In the genomic region with DNA sequence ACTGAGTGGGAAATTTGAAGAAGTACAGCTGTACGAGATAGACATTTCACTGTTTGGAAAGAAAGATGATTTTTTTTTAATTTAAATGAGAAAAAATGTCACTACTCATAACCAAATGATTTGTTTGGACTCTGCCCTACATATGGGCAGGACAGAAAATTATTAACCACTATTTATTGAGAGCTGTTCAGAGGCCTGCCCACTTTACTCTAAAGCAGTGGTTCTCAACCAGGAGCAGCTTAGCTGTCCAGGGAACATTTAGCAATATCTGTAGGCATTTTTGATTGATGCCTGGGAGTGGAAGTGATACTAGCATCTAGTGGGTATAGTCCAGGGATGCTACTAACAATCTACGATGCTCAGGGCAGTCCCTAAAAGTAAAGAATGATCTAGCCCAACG, we compare ENCODE assay signal across 18 cellular contexts. TPM values are rescaled to one million over a fixed set of nuclear protein-coding genes. Genes with fewer than 3 reads are reported as not detected.
DNase-seq lines count a peak whose midpoint lies in the region; ATAC-seq, FAIRE-seq and TF ChIP-seq lines count a peak whose summit lies in the region.
"Had no signal": no experiment of that assay in that cellular context is flagged by ENCODE, and none has a peak within 500 bp of the region (broad histone marks: within the 10 kb centered on the region; RNA-seq: fewer than 3 reads in every experiment).

No MANE protein-coding gene starts in this region.

- intact Hi-C loops in mammary epithelial cell (cut with micrococcal nuclease): no loop called here
- intact Hi-C loops in MCF 10A (cut with micrococcal nuclease): no loop called here
- intact Hi-C loops in PC-3 (cut with micrococcal nuclease): no loop called here

- H3K27me3 ChIP-seq in mammary epithelial cell (ENCODE audit: insufficient read depth, low read length) (no peaks in the 10 kb centered on the region), PC-3 (ENCODE audit: low read length) (no peaks in the 10 kb centered on the region), foreskin keratinocyte (no peaks in the 10 kb centered on the region), small intestine (ENCODE audit: control insufficient read depth in 2 of 2, insufficient read depth in 2 of 2, low read length in 2 of 2) (no peaks in the 10 kb centered on the region), GM23248 (replicated peaks; ENCODE audit: insufficient read depth) (no peaks in the 10 kb centered on the region)

- H3K27me3 Mint-ChIP-seq in MCF 10A (ENCODE audit: insufficient read depth, unreplicated experiment): no peaks in the 10 kb centered on the region
- no peaks in the 10 kb centered on the region for H3K27me3 Mint-ChIP-seq in activated CD4-positive, alpha-beta memory T cell treated with anti-CD3 and anti-CD28 coated beads, Interleukin-2, amount 10 ng/mL, durations not matched to agents 7 days and 5 days

- H3K79me2 ChIP-seq in mammary epithelial cell (ENCODE audit: insufficient read depth, low read length): no peaks in the 10 kb centered on the region
- H3K79me2 ChIP-seq in PC-3 (ENCODE audit: low read length): no peaks in the 10 kb centered on the region
- H3K79me2 ChIP-seq in GM23248 (ENCODE audit: insufficient read depth): no peaks in the 10 kb centered on the region

- TF ChIP-seq CTCF in mammary epithelial cell (conservative IDR thresholded peaks at IDR 0.05 in 1 of 2, IDR thresholded peaks at IDR 0.05 in 1 of 2; ENCODE audit: extremely low read depth in 1 of 2, insufficient read depth in 1 of 2, low read depth in 1 of 2, low read length in 2 of 2) (no peak), MCF 10A (IDR thresholded peaks at IDR 0.05; ENCODE audit: unreplicated experiment) (no peak), PC-3 (conservative IDR thresholded peaks at IDR 0.05; ENCODE audit: low read depth, low read length) (no peak), foreskin keratinocyte (conservative IDR thresholded peaks at IDR 0.05) (no peak)

- H3K9me2 ChIP-seq in PC-3 (replicated peaks; ENCODE audit: low read length): no peaks in the 10 kb centered on the region
- H3K9me2 ChIP-seq in GM23248 (ENCODE audit: insufficient read depth): no peaks in the 10 kb centered on the region

- peak overlapping the region; percentile 43 for H2AFZ ChIP-seq in mammary epithelial cell (ENCODE audit: low read depth, low read length)
- H2AFZ ChIP-seq in PC-3 (ENCODE audit: low read length): no peak overlapping the region
- H2AFZ ChIP-seq in GM23248: no peak overlapping the region

- no peaks in the 10 kb centered on the region for H4K20me1 ChIP-seq in mammary epithelial cell (ENCODE audit: insufficient read depth, low read length)
- H4K20me1 ChIP-seq in PC-3 (ENCODE audit: low read length): no peaks in the 10 kb centered on the region
- no peaks in the 10 kb centered on the region for H4K20me1 ChIP-seq in GM23248 (ENCODE audit: insufficient read depth)

- H3K9me3 Mint-ChIP-seq in MCF 10A (ENCODE audit: unreplicated experiment): no peaks in the 10 kb centered on the region
- no peaks in the 10 kb centered on the region for H3K9me3 Mint-ChIP-seq in activated CD4-positive, alpha-beta memory T cell treated with anti-CD3 and anti-CD28 coated beads, Interleukin-2, amount 10 ng/mL, durations not matched to agents 7 days and 5 days
- H3K9me3 Mint-ChIP-seq: CD4-positive, alpha-beta T cell had no signal

- in situ Hi-C loops in mammary epithelial cell (cut with MboI; ENCODE audit: low sequenced_read_pairs in 2 of 2) (no loop called here), GM23248 (cut with MboI) (no loop called here)

- dilution Hi-C loops in mammary epithelial cell (cut with HindIII; ENCODE audit: low sequenced_read_pairs): no loop called here

- no peaks in the 10 kb centered on the region for H3K36me3 ChIP-seq in mammary epithelial cell (ENCODE audit: insufficient read depth, low read length)
- H3K36me3 ChIP-seq in PC-3 (ENCODE audit: low read depth, low read length): no peaks in the 10 kb centered on the region
- H3K36me3 ChIP-seq in small intestine (ENCODE audit: control insufficient read depth in 2 of 2, insufficient read depth in 2 of 2, low read length in 2 of 2): no peaks in the 10 kb centered on the region
- no peaks in the 10 kb centered on the region for H3K36me3 ChIP-seq in GM23248 (ENCODE audit: low read depth)
- H3K36me3 ChIP-seq: HAP-1 had no signal

- H3K4me2 ChIP-seq in mammary epithelial cell (ENCODE audit: insufficient read depth, low read depth, low read length) (no peak overlapping the region), PC-3 (ENCODE audit: low read length) (0 out of 2 replicates have a peak overlapping the region, but pooled peaks have one; percentile 41), GM23248 (ENCODE audit: unreplicated experiment) (no peak overlapping the region)

- H3K9me3 ChIP-seq in mammary epithelial cell (replicated peaks; ENCODE audit: insufficient read depth, low read length): no peaks in the 10 kb centered on the region
- no peaks in the 10 kb centered on the region for H3K9me3 ChIP-seq in PC-3 (ENCODE audit: low read length)
- no peaks in the 10 kb centered on the region for H3K9me3 ChIP-seq in small intestine (ENCODE audit: control insufficient read depth, low read depth)
- no peaks in the 10 kb centered on the region for H3K9me3 ChIP-seq in GM23248 (ENCODE audit: low read depth)
- H3K9me3 ChIP-seq: HAP-1 had no signal

- H3F3A ChIP-seq in PC-3 (ENCODE audit: low read length, unreplicated experiment): no peaks in the 10 kb centered on the region
- no peaks in the 10 kb centered on the region for H3F3A ChIP-seq in GM23248 (ENCODE audit: insufficient read depth)

- H3K4me1 Mint-ChIP-seq in MCF 10A (ENCODE audit: insufficient read depth, unreplicated experiment): peaks cover 10% of the 10 kb centered on the region
- no peaks in the 10 kb centered on the region for H3K4me1 Mint-ChIP-seq in activated CD4-positive, alpha-beta memory T cell treated with anti-CD3 and anti-CD28 coated beads, Interleukin-2, amount 10 ng/mL, durations not matched to agents 7 days and 5 days

- H3K36me3 Mint-ChIP-seq in MCF 10A (ENCODE audit: insufficient read depth, unreplicated experiment): no peaks in the 10 kb centered on the region
- no peaks in the 10 kb centered on the region for H3K36me3 Mint-ChIP-seq in activated CD4-positive, alpha-beta memory T cell treated with anti-CD3 and anti-CD28 coated beads, Interleukin-2, amount 10 ng/mL, durations not matched to agents 7 days and 5 days (ENCODE audit: low read depth)

- POLR2A ChIA-PET in MCF 10A (lab: Yijun Ruan, JAX): no interaction called here
- POLR2A ChIA-PET in PC-3 (lab: Charles Lee; ENCODE audit: unreplicated experiment): no interaction called here
- POLR2A ChIA-PET in activated CD4-positive, alpha-beta memory T cell treated with anti-CD3 and anti-CD28 coated beads, Interleukin-2, amount 10 ng/mL, durations not matched to agents 7 days and 5 days (lab: Charles Lee): no interaction called here

- H3K27ac Mint-ChIP-seq in MCF 10A (ENCODE audit: low read depth, unreplicated experiment): no peak overlapping the region
- H3K27ac Mint-ChIP-seq in activated CD4-positive, alpha-beta memory T cell treated with anti-CD3 and anti-CD28 coated beads, Interleukin-2, amount 10 ng/mL, durations not matched to agents 7 days and 5 days: no peak overlapping the region
- H3K27ac Mint-ChIP-seq: CD4-positive, alpha-beta T cell had no signal

- no peak overlapping the region for H3K4me3 Mint-ChIP-seq in MCF 10A (ENCODE audit: unreplicated experiment)
- H3K4me3 Mint-ChIP-seq in activated CD4-positive, alpha-beta memory T cell treated with anti-CD3 and anti-CD28 coated beads, Interleukin-2, amount 10 ng/mL, durations not matched to agents 7 days and 5 days: no peak overlapping the region
- H3K4me3 Mint-ChIP-seq: CD4-positive, alpha-beta T cell had no signal

- peak overlapping the region; percentile 77 for H3K27ac ChIP-seq in mammary epithelial cell (ENCODE audit: insufficient read depth, low read depth, low read length)
- peak overlapping the region; percentile 71 for H3K27ac ChIP-seq in PC-3 (ENCODE audit: low read length)
- H3K27ac ChIP-seq in foreskin keratinocyte: peak overlapping the region; percentile 71
- H3K27ac ChIP-seq in small intestine (ENCODE audit: low read depth in 1 of 2, low read length in 1 of 2): no peak overlapping the region
- no peak overlapping the region for H3K27ac ChIP-seq in GM23248

- BruUV-seq in mammary epithelial cell (replicated peaks; lab: Mats Ljungman, UMichigan) (no TSS peak), MCF 10A (replicated peaks; lab: Mats Ljungman, UMichigan) (no TSS peak), PC-3 (replicated peaks; lab: Mats Ljungman, UMichigan) (no TSS peak)

- no peak for FAIRE-seq in small intestine (lab: Jason Lieb, UNC)
- FAIRE-seq: HTR-8/SVneo had no signal

- ATAC-seq in PC-3 (no peak), foreskin keratinocyte (no peak), HG03095 (IDR thresholded peaks at IDR 0.05; ENCODE audit: unreplicated experiment) (no peak)

- H3K4me1 ChIP-seq in mammary epithelial cell (ENCODE audit: insufficient read depth, low read length) (peaks cover 36% of the 10 kb centered on the region), PC-3 (ENCODE audit: insufficient read depth, low read length) (peaks cover 15% of the 10 kb centered on the region), foreskin keratinocyte (peaks cover 17% of the 10 kb centered on the region), small intestine (ENCODE audit: control insufficient read depth in 2 of 2, insufficient read depth in 1 of 2, low read depth in 1 of 2, low read length in 1 of 2) (no peaks in the 10 kb centered on the region), GM23248 (ENCODE audit: insufficient read depth) (no peaks in the 10 kb centered on the region; the same call in 1 of the 2 replicates)

- CTCF ChIA-PET in mammary epithelial cell (lab: Charles Lee; ENCODE audit: low non-redundant PET) (no interaction called here), MCF 10A (lab: Yijun Ruan, JAX) (interaction anchor here (0.6 kb wide), 1 partner anchor 159 kb away, joined by 3 read pairs; no protein-coding TSS in a partner anchor), PC-3 (lab: Charles Lee) (no interaction called here)
- CTCF ChIA-PET in activated CD4-positive, alpha-beta memory T cell treated with anti-CD3 and anti-CD28 coated beads, Interleukin-2, amount 10 ng/mL, durations not matched to agents 7 days and 5 days (lab: Charles Lee): no interaction called here

- DNase-seq in mammary epithelial cell: no peak
- no peak for DNase-seq in MCF 10A (ENCODE audit: unreplicated experiment)
- no peak for DNase-seq in PC-3
- no peak for DNase-seq in foreskin keratinocyte
- DNase-seq in small intestine: peak; percentile 57
- DNase-seq in GM23248: no peak
- DNase-seq in activated CD4-positive, alpha-beta memory T cell treated with anti-CD3 and anti-CD28 coated beads, Interleukin-2, amount 10 ng/mL, durations not matched to agents 7 days and 5 days: no peak
- DNase-seq: 8988T; ACHN; C1 segment of cervical spinal cord; Calu3; CD4-positive, alpha-beta T cell; DMS 273 treated with DMSO at 0.1 percent for 48 hours; GOT3; IMR-90 had no signal

- H3K9ac ChIP-seq in mammary epithelial cell (ENCODE audit: insufficient read depth, low read length): no peak overlapping the region
- H3K9ac ChIP-seq in PC-3 (ENCODE audit: low read length): no peak overlapping the region
- H3K9ac ChIP-seq in GM23248: no peak overlapping the region

- H3K4me3 ChIP-seq in mammary epithelial cell (replicated peaks in 1 of 3; ENCODE audit: insufficient read depth in 1 of 3, low read depth in 2 of 3, low read length in 3 of 3): no peak overlapping the region
- H3K4me3 ChIP-seq in PC-3 (ENCODE audit: low read length): no peak overlapping the region
- H3K4me3 ChIP-seq in small intestine (ENCODE audit: low read depth in 1 of 2, low read length in 2 of 2): no peak overlapping the region
- H3K4me3 ChIP-seq in GM23248: no peak overlapping the region
- H3K4me3 ChIP-seq: HAP-1 had no signal

- 100% methylated on average over 3 of the region's 3 CpGs for WGBS in mammary epithelial cell (ENCODE audit: low coverage, missing lambda C conversion rate)
- 16 to 55% (median 40%) methylated on average over 3 of the region's 3 CpGs for WGBS in small intestine, 3 donors
- 98 to 100% methylated on average over 3 of the region's 3 CpGs for WGBS in GM23248 (ENCODE audit: low coverage in 1 of 2, low lambda C conversion rate in 2 of 2, missing lambda C conversion rate in 2 of 2), 2 experiments

RNA-seq across cellular contexts. Expression of a gene that starts 13.4 kb away (rescaled TPM):
- total RNA-seq in mammary epithelial cell (10 to 100 TPM; 10.2 to 12.2 TPM), MCF 10A (2022) (0.91 TPM in 1 of 2 replicates, not detected in the other), PC-3 (2014; rRNA removed) (7.8 and 11.6 TPM in 2 replicates), foreskin keratinocyte (0.25 and 0.48 TPM in 2 replicates)
- polyA plus RNA-seq in mammary epithelial cell (2.6 TPM), foreskin keratinocyte (0.19 and 0.25 TPM in 2 replicates), small intestine (1 to 10 TPM in 2 of 3 donors, under 1 TPM in 1; 0.45 to 6.2 (median 4.9) TPM), GM23248 (2016; fragmentation: Nextera tagmentation; extraction: Ambion mirVana) (5.5 and 6.2 TPM in 2 replicates)
- polyA minus RNA-seq in mammary epithelial cell: 32.1 TPM
- 4.2 and 14.5 TPM in 2 replicates for total RNA-seq in GM23248 (2014; rRNA removed; shearing (Covaris generic))
- under 1 TPM in 1 of 2 experiments, not detected in 1; 0.33 TPM for total RNA-seq in activated CD4-positive, alpha-beta memory T cell treated with anti-CD3 and anti-CD28 coated beads, Interleukin-2, amount 10 ng/mL, durations not matched to agents 7 days and 5 days
- total RNA-seq: CD4-positive, alpha-beta T cell had no signal

Comparison
In these comparisons a context has a peak if more than half of its experiments do, and no peak if none do; other contexts are left out.
1. H3K27ac ChIP-seq: peak in mammary epithelial cell (single experiment), PC-3 (single experiment) and foreskin keratinocyte (single experiment); none in small intestine (0 of 2) and GM23248 (single experiment).